Comparison of ENCODE assay signal across 1 cellular context in genomic region chrX:80817002-80817401, GRCh38.
TF ChIP-seq lines count a peak whose summit lies in the region.

No MANE protein-coding gene starts in this region.

TF ChIP-seq in SK-N-SH treated with all-trans-retinoic acid at 6 μM for 48 hours, 23 proteins besides CTCF, POLR2A, EP300 and RAD21 (continued from another document):
- TF ChIP-seq POU6F1 (CRISPR knock-in tag; IDR thresholded peaks at IDR 0.05; ENCODE audit: borderline replicate concordance, low read depth) = no peak
- no peak for TF ChIP-seq ESRRG (CRISPR knock-in tag; IDR thresholded peaks at IDR 0.05)
- no peak for TF ChIP-seq ZC3H10 (CRISPR knock-in tag; IDR thresholded peaks at IDR 0.05)
- TF ChIP-seq GLIS3 (CRISPR knock-in tag; IDR thresholded peaks at IDR 0.05) = no peak
- no peak for TF ChIP-seq SNAI2 (CRISPR knock-in tag; IDR thresholded peaks at IDR 0.05)
- no peak for TF ChIP-seq TOX (CRISPR knock-in tag; IDR thresholded peaks at IDR 0.05; ENCODE audit: borderline replicate concordance)
- no peak for TF ChIP-seq ZNF8 (CRISPR knock-in tag; IDR thresholded peaks at IDR 0.05)
- TF ChIP-seq RARB (CRISPR knock-in tag; IDR thresholded peaks at IDR 0.05) = no peak
- no peak for TF ChIP-seq ZNF70 (CRISPR knock-in tag; IDR thresholded peaks at IDR 0.05)
- TF ChIP-seq OSR1 (CRISPR knock-in tag; IDR thresholded peaks at IDR 0.05) = no peak
- no peak for TF ChIP-seq CSDC2 (CRISPR knock-in tag; IDR thresholded peaks at IDR 0.05)
- no peak for TF ChIP-seq ZFP30 (CRISPR knock-in tag; IDR thresholded peaks at IDR 0.05)
- TF ChIP-seq CREB5 (CRISPR knock-in tag; IDR thresholded peaks at IDR 0.05; ENCODE audit: low read depth) = no peak
TF ChIP-seq in SK-N-SH treated with all-trans-retinoic acid at 6 μM for 48 hours: peak in this region for 0.
